Comparison of ENCODE assay signal across 21 cellular contexts in the genomic region with DNA sequence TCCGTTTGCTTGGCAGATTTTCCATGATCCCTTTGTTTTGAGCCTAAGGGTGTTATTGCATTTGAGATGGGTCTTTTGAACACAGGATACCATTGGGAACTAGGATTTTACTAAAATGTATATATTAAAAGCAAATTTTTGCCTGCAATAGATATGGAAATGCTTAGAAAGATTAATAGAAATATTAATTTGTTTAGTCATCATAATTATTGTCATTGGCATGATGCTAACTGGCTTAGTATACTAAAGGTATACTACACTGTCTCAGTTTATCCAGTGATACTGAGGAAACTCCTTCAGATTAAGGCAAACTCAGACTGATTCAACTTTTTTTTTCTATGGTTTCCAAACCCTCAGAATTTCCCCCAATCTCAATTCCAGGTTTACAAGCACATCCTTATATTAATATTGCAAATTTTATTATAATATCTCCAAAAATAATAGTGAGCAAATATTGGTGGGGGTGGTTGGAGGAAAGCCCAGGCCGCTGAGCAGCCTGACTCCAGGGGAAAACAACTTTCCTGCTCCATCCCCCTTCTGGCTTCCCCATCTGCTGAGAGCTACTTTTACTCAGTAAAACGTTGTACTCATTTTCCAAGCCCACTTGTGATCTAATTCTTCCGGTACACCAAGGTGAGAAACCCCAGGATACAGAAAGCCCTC.
A peak's percentile ranks its signal among the peaks of the same experiment; 100 is the strongest.
DNase-seq lines count a peak whose midpoint lies in the region; ATAC-seq, FAIRE-seq and TF ChIP-seq lines count a peak whose summit lies in the region.
"Had no signal": no experiment of that assay in that cellular context is flagged by ENCODE, and none has a peak within 500 bp of the region (broad histone marks: within the 10 kb centered on the region; RNA-seq: fewer than 3 reads in every experiment).

No MANE protein-coding gene starts in this region.

- H4K8ac ChIP-seq in IMR-90 (ENCODE audit: low read depth in 2 of 2, low read length in 2 of 2): no peak overlapping the region

- TF ChIP-seq CTCF in HepG2 (CRISPR knock-in tag; IDR thresholded peaks at IDR 0.05): no peak
- TF ChIP-seq CTCF in right lobe of liver (IDR thresholded peaks at IDR 0.05): no peak
- no peak for TF ChIP-seq CTCF in IMR-90 (conservative IDR thresholded peaks at IDR 0.05; ENCODE audit: low read depth, low read length)
- no peak for TF ChIP-seq CTCF in Caco-2 (IDR thresholded peaks at IDR 0.05; ENCODE audit: insufficient read depth in 1 of 2, low read depth in 1 of 2, low read length in 1 of 2, severe bottlenecking in 1 of 2, unreplicated experiment in 1 of 2)
- no peak for TF ChIP-seq CTCF in transverse colon (IDR thresholded peaks at IDR 0.05)

- no peaks in the 10 kb centered on the region for H4K20me1 ChIP-seq in HepG2 (ENCODE audit: insufficient read depth, low read length)
- no peaks in the 10 kb centered on the region for H4K20me1 ChIP-seq in IMR-90 (ENCODE audit: insufficient read depth, low read length)

- H2AFZ ChIP-seq in HepG2 (ENCODE audit: low read length) (no peak overlapping the region), IMR-90 (replicated peaks; ENCODE audit: low read length, poor library complexity) (no peak overlapping the region)
- H2AFZ ChIP-seq: GM23248 had no signal

- H3K36me3 Mint-ChIP-seq in Caco-2 (ENCODE audit: insufficient read depth, unreplicated experiment): no peaks in the 10 kb centered on the region
- H3K36me3 Mint-ChIP-seq: CD4-positive, alpha-beta memory T cell had no signal

- POLR2A ChIA-PET in HepG2 (lab: Yijun Ruan, JAX) (no interaction called here), IMR-90 (lab: Charles Lee; ENCODE audit: unreplicated experiment) (no interaction called here), Caco-2 (lab: Charles Lee) (no interaction called here)

- no peak for TF ChIP-seq POLR2A in HepG2 (IDR thresholded peaks at IDR 0.05; ENCODE audit: insufficient read depth in 1 of 2, low read depth in 2 of 2, low read length in 2 of 2)
- TF ChIP-seq POLR2A in right lobe of liver (IDR thresholded peaks at IDR 0.05): no peak
- TF ChIP-seq POLR2A in IMR-90 (IDR thresholded peaks at IDR 0.05; ENCODE audit: low read depth, low read length): no peak
- no peak for TF ChIP-seq POLR2A in transverse colon (IDR thresholded peaks at IDR 0.05)

- no peak overlapping the region for H3K4me2 ChIP-seq in HepG2 (ENCODE audit: low read depth, low read length)
- H3K4me2 ChIP-seq in IMR-90 (ENCODE audit: low read depth, low read length): no peak overlapping the region

- in situ Hi-C loops in HepG2 (cut with HindIII; ENCODE audit: extremely low pct_ligation_motif_present, low pct_unique_long_range_greater_than_20kb): no loop called here
- in situ Hi-C loops in IMR-90 (cut with MboI; ENCODE audit: low sequenced_read_pairs): no loop called here
- in situ Hi-C loops in transverse colon (cut with MboI; ENCODE audit: low pct_ligation_motif_present in 1 of 4, low pct_unique_long_range_greater_than_20kb in 1 of 4, low sequenced_read_pairs in 3 of 4): no loop called here

- H4K5ac ChIP-seq in IMR-90 (ENCODE audit: low read depth, low read length): no peak overlapping the region

- H3K27me3 ChIP-seq in HepG2 (ENCODE audit: control insufficient read depth in 1 of 2, insufficient read depth in 2 of 2, low read length in 2 of 2) (no peaks in the 10 kb centered on the region), right lobe of liver (no peaks in the 10 kb centered on the region), IMR-90 (ENCODE audit: control insufficient read depth, insufficient read depth, low read length) (no peaks in the 10 kb centered on the region), iPS-20b (ENCODE audit: insufficient read depth, low read length) (no peaks in the 10 kb centered on the region), Caco-2 (replicated peaks; ENCODE audit: control insufficient read depth, insufficient read depth, low read length) (no peaks in the 10 kb centered on the region), transverse colon (no peaks in the 10 kb centered on the region)

- H2BK120ac ChIP-seq in IMR-90 (ENCODE audit: low read depth, low read length): no peak overlapping the region

- H2BK15ac ChIP-seq in IMR-90 (ENCODE audit: low read depth, low read length): no peak overlapping the region

- BruUV-seq in HepG2 (replicated peaks; lab: Mats Ljungman, UMichigan) (no TSS peak), IMR-90 (replicated peaks; lab: Mats Ljungman, UMichigan) (no TSS peak), Caco-2 (replicated peaks; lab: Mats Ljungman, UMichigan) (no TSS peak)

- H2BK5ac ChIP-seq in IMR-90 (ENCODE audit: low read depth, low read length, poor library complexity, severe bottlenecking): no peak overlapping the region

- no peak overlapping the region for H3K56ac ChIP-seq in IMR-90 (ENCODE audit: extremely low read depth, insufficient read depth, low read length)

- H3K9me1 ChIP-seq in IMR-90 (ENCODE audit: insufficient read depth, low read length): no peaks in the 10 kb centered on the region

- WGBS in HepG2 (ENCODE audit: low lambda C conversion rate): 14% methylated on average over 4 of the region's 4 CpGs
- 18% methylated on average over 3 of the region's 4 CpGs for WGBS in right lobe of liver (ENCODE audit: insufficient coverage, low coverage, low lambda C conversion rate, missing lambda C conversion rate)
- 80% methylated on average over 1 of the region's 4 CpGs; no CpG with 5 or more reads in 1 of the 2 experiments for WGBS in IMR-90 (ENCODE audit: extremely low coverage in 2 of 2, insufficient read length in 1 of 2), 2 experiments
- WGBS in transverse colon (ENCODE audit: low coverage in 1 of 2), 2 donors: 57 to 61% methylated on average over 4 of the region's 4 CpGs

- no peak for ATAC-seq in HepG2
- ATAC-seq in right lobe of liver: no peak
- no peak for ATAC-seq in IMR-90 (ENCODE audit: low read depth)

- H3K27ac ChIP-seq in HepG2 (ENCODE audit: extremely low read length, insufficient read depth, low read length) (no peak overlapping the region), right lobe of liver (no peak overlapping the region), IMR-90 (ENCODE audit: insufficient read depth, low read length) (no peak overlapping the region), iPS-20b (ENCODE audit: low read length) (no peak overlapping the region), transverse colon (no peak overlapping the region)
- H3K27ac ChIP-seq: 22Rv1, GM23248 had no signal

- H3K79me1 ChIP-seq in IMR-90 (ENCODE audit: low read depth in 1 of 2, low read length in 2 of 2): no peaks in the 10 kb centered on the region

- H3K4me3 ChIP-seq in HepG2 (replicated peaks in 1 of 3; ENCODE audit: insufficient read depth in 1 of 3, low read depth in 2 of 3, low read length in 3 of 3): no peak overlapping the region
- no peak overlapping the region for H3K4me3 ChIP-seq in right lobe of liver
- no peak overlapping the region for H3K4me3 ChIP-seq in IMR-90 (ENCODE audit: insufficient read depth, low read depth, low read length)
- peak overlapping the region; percentile 8; the same call in 1 of the 2 replicates for H3K4me3 ChIP-seq in iPS-20b (ENCODE audit: low read length)
- no peak overlapping the region for H3K4me3 ChIP-seq in Caco-2 (ENCODE audit: low read depth, low read length)
- H3K4me3 ChIP-seq in transverse colon: no peak overlapping the region
- H3K4me3 ChIP-seq: GM23248 had no signal

- H3K23ac ChIP-seq in IMR-90 (ENCODE audit: low read depth, low read length): no peak overlapping the region

- H3K27ac Mint-ChIP-seq in Caco-2 (ENCODE audit: unreplicated experiment): no peak overlapping the region
- H3K27ac Mint-ChIP-seq: CD4-positive, alpha-beta memory T cell had no signal

- H3K18ac ChIP-seq in IMR-90 (ENCODE audit: low read depth, low read length): no peak overlapping the region

- CTCF ChIA-PET in HepG2 (lab: Yijun Ruan, JAX; ENCODE audit: low intra/inter-chr PET ratio, low total read pairs): no interaction called here
- CTCF ChIA-PET in IMR-90 (lab: Yijun Ruan, JAX): no interaction called here
- CTCF ChIA-PET in Caco-2 (lab: Charles Lee): no interaction called here

- intact Hi-C loops in HepG2 (cut with micrococcal nuclease; ENCODE audit: unreplicated experiment): no loop called here
- intact Hi-C loops in right lobe of liver (cut with DNase I): no loop called here
- intact Hi-C loops in IMR-90 (cut with micrococcal nuclease): no loop called here
- intact Hi-C loops in Caco-2 (cut with micrococcal nuclease; ENCODE audit: unreplicated experiment): no loop called here
- intact Hi-C loops in transverse colon (cut with DNase I; ENCODE audit: low total_unique reads): no loop called here

- dilution Hi-C loops in IMR-90 (cut with HindIII; ENCODE audit: low sequenced_read_pairs, unreplicated experiment): no loop called here

- no peak overlapping the region for H3K14ac ChIP-seq in IMR-90 (replicated peaks; ENCODE audit: low read depth, low read length)

- FAIRE-seq in HepG2 (lab: Jason Lieb, UNC): no peak
- FAIRE-seq: A204.1, G401.6, GM12892, H54 had no signal

- no peaks in the 10 kb centered on the region for H3K9me3 Mint-ChIP-seq in Caco-2 (ENCODE audit: unreplicated experiment)

- TF ChIP-seq RAD21 in HepG2 (CRISPR knock-in tag; IDR thresholded peaks at IDR 0.05) (no peak), IMR-90 (IDR thresholded peaks at IDR 0.05; ENCODE audit: low read length) (no peak)

- TF ChIP-seq EP300 in HepG2 (IDR thresholded peaks at IDR 0.05; ENCODE audit: low read depth in 2 of 2, low read length in 2 of 2) (no peak), HepG2 (CRISPR knock-in tag; IDR thresholded peaks at IDR 0.05; ENCODE audit: borderline replicate concordance) (no peak), transverse colon (IDR thresholded peaks at IDR 0.05; ENCODE audit: low read depth) (no peak)

- no peaks in the 10 kb centered on the region for H3K79me2 ChIP-seq in HepG2 (ENCODE audit: insufficient read depth, low read length)

- no peaks in the 10 kb centered on the region for H3K36me3 ChIP-seq in HepG2 (replicated peaks in 1 of 2; ENCODE audit: control insufficient read depth in 1 of 2, insufficient read depth in 2 of 2, low read length in 2 of 2)
- H3K36me3 ChIP-seq in right lobe of liver: no peaks in the 10 kb centered on the region
- H3K36me3 ChIP-seq in IMR-90 (ENCODE audit: control insufficient read depth, insufficient read depth, low read length): no peaks in the 10 kb centered on the region
- H3K36me3 ChIP-seq in iPS-20b (ENCODE audit: insufficient read depth, low read depth, low read length): no peaks in the 10 kb centered on the region
- H3K36me3 ChIP-seq in Caco-2 (ENCODE audit: control insufficient read depth, insufficient read depth, low read length): no peaks in the 10 kb centered on the region
- no peaks in the 10 kb centered on the region for H3K36me3 ChIP-seq in transverse colon

- no peak overlapping the region for H2AK5ac ChIP-seq in IMR-90 (ENCODE audit: low read depth, low read length)

- H2BK20ac ChIP-seq in IMR-90 (ENCODE audit: low read depth, low read length): no peak overlapping the region

- H3K9ac ChIP-seq in HepG2 (ENCODE audit: insufficient read depth, low read depth, low read length) (no peak overlapping the region), IMR-90 (ENCODE audit: low read depth, low read length) (no peak overlapping the region), iPS-20b (ENCODE audit: low read depth, low read length) (no peak overlapping the region)
- H3K9ac ChIP-seq: GM23248 had no signal

- H3K27me3 Mint-ChIP-seq in Caco-2 (ENCODE audit: insufficient read depth, unreplicated experiment): no peaks in the 10 kb centered on the region
- H3K27me3 Mint-ChIP-seq: CD4-positive, alpha-beta memory T cell had no signal

- H3K4me1 Mint-ChIP-seq in Caco-2 (ENCODE audit: low read depth, unreplicated experiment): no peaks in the 10 kb centered on the region
- H3K4me1 Mint-ChIP-seq: CD4-positive, alpha-beta memory T cell had no signal

- no peak overlapping the region for H4K91ac ChIP-seq in IMR-90 (ENCODE audit: insufficient read depth, low read depth, low read length)

- no peak overlapping the region for H3K4ac ChIP-seq in IMR-90 (ENCODE audit: low read depth, low read length)

- no peak for DNase-seq in HepG2 (ENCODE audit: low spot score)
- DNase-seq in right lobe of liver: no peak
- no peak for DNase-seq in IMR-90
- no peak for DNase-seq in islet precursor cell
- no peak for DNase-seq in Caco-2
- no peak for DNase-seq in transverse colon
- DNase-seq: ACHN; AML-193; C1 segment of cervical spinal cord; CD4-positive, alpha-beta memory T cell; COR-L47; DMS153; DND-41; GM23248; HCEC 1CT had no signal

- H3K4me1 ChIP-seq in HepG2 (ENCODE audit: insufficient read depth, low read length): no peaks in the 10 kb centered on the region
- no peaks in the 10 kb centered on the region for H3K4me1 ChIP-seq in right lobe of liver
- no peaks in the 10 kb centered on the region for H3K4me1 ChIP-seq in IMR-90 (ENCODE audit: control insufficient read depth, insufficient read depth, low read length)
- H3K4me1 ChIP-seq in iPS-20b (ENCODE audit: insufficient read depth, low read length): peaks cover 9% of the 10 kb centered on the region; the same call in 1 of the 2 replicates
- no peaks in the 10 kb centered on the region for H3K4me1 ChIP-seq in Caco-2
- no peaks in the 10 kb centered on the region for H3K4me1 ChIP-seq in transverse colon

- H3K4me3 Mint-ChIP-seq in Caco-2 (ENCODE audit: unreplicated experiment): no peak overlapping the region
- H3K4me3 Mint-ChIP-seq: CD4-positive, alpha-beta memory T cell had no signal

- H2AK9ac ChIP-seq in IMR-90 (replicated peaks; ENCODE audit: low read depth, low read length, poor library complexity): no peak overlapping the region

- no peaks in the 10 kb centered on the region for H3K9me3 ChIP-seq in HepG2 (ENCODE audit: low read length)
- no peaks in the 10 kb centered on the region for H3K9me3 ChIP-seq in right lobe of liver
- peaks cover 2% of the 10 kb centered on the region for H3K9me3 ChIP-seq in IMR-90 (ENCODE audit: control insufficient read depth, insufficient read depth, low read length)
- no peaks in the 10 kb centered on the region for H3K9me3 ChIP-seq in iPS-20b (ENCODE audit: insufficient read depth, low read depth, low read length)
- no peaks in the 10 kb centered on the region for H3K9me3 ChIP-seq in Caco-2
- H3K9me3 ChIP-seq in transverse colon: no peaks in the 10 kb centered on the region
